Comparison of ENCODE assay signal across 8 cellular contexts in the genomic region with DNA sequence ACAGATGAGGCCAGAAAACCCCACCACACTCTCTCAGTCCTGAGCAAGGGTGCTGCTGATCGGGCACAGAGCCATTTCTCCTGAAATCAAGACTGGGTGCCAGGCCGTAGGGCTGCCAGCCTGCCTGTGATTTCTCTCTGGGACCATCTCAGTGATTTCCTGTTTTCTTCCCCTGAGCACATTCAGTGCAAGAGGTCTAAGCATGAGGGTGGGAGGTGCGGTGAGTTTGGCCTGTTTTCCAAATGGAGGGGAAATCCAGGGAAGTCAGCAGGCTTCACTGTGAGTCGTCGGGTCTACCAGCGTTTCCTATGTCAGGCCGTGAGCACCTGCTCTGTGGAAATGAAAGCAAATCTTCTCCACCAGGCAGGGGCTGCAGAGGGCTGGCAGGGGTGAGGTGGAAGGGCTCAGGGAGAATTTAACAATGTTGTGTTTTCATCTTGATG.
DNase-seq lines count a peak whose midpoint lies in the region; ATAC-seq, FAIRE-seq and TF ChIP-seq lines count a peak whose summit lies in the region.

No MANE protein-coding gene starts in this region.

- CTCF ChIA-PET in activated B cell treated with CpG ODN at 0.5 μM for 24 hours (lab: Charles Lee) (interaction anchor here (1.2 to 1.5 kb wide), 2 partner anchors 13 to 14 kb away, joined by 4 to 5 read pairs; no protein-coding TSS in a partner anchor), SK-N-SH (lab: Yijun Ruan, JAX) (no interaction called here)

- intact Hi-C loops in activated B cell treated with CpG ODN at 0.5 μM for 24 hours (cut with micrococcal nuclease) = loop anchor here (1.0 to 2.0 kb wide), 3 partner anchors 12 to 26 kb away; no protein-coding TSS in a partner anchor

- peak overlapping the region; percentile 1 for H3K4me3 ChIP-seq in effector memory CD4-positive, alpha-beta T cell (ENCODE audit: insufficient read depth, low read depth, low read length, poor library complexity, severe bottlenecking)
- H3K4me3 ChIP-seq in skeletal muscle tissue (ENCODE audit: low read length in 3 of 3) (no peak overlapping the region), SK-N-SH (ENCODE audit: low read depth in 2 of 2, low read length in 1 of 2) (no peak overlapping the region)

- H2AFZ ChIP-seq in SK-N-SH (ENCODE audit: low read depth) = no peak overlapping the region; the same call in 1 of the 2 replicates

- peak; percentile 92 for FAIRE-seq in GM12891 (lab: Jason Lieb, UNC)

- no peaks in the 10 kb centered on the region for H3K79me2 ChIP-seq in SK-N-SH (ENCODE audit: insufficient read depth)

- WGBS in SK-N-SH (ENCODE audit: low lambda C conversion rate) = 63% methylated on average over 3 of the region's 7 CpGs

- no peaks in the 10 kb centered on the region for H3K9me3 ChIP-seq in effector memory CD4-positive, alpha-beta T cell (ENCODE audit: control insufficient read depth, low read length)
- H3K9me3 ChIP-seq in skeletal muscle tissue (ENCODE audit: control insufficient read depth in 3 of 3, low read length in 3 of 3) (no peaks in the 10 kb centered on the region), SK-N-SH (peaks cover 10% of the 10 kb centered on the region; the same call in 1 of the 2 replicates)

- peak overlapping the region; percentile 71 for H3K4me3 Mint-ChIP-seq in activated B cell treated with CpG ODN at 0.5 μM for 24 hours

- peaks cover 40% of the 10 kb centered on the region for H3K36me3 Mint-ChIP-seq in activated B cell treated with CpG ODN at 0.5 μM for 24 hours (ENCODE audit: low read depth)

- H3K4me1 ChIP-seq in effector memory CD4-positive, alpha-beta T cell (ENCODE audit: control insufficient read depth, insufficient read depth, low read length, poor library complexity, severe bottlenecking) = peaks cover 3% of the 10 kb centered on the region
- peaks cover 8 to 14% (median 9%) of the 10 kb centered on the region in 3 donors for H3K4me1 ChIP-seq in skeletal muscle tissue (ENCODE audit: control insufficient read depth in 3 of 3, insufficient read depth in 3 of 3, low read length in 3 of 3)
- no peaks in the 10 kb centered on the region for H3K4me1 ChIP-seq in SK-N-SH (ENCODE audit: control insufficient read depth in 1 of 2, insufficient read depth in 2 of 2, low read depth in 1 of 2, low read length in 1 of 2)

- no peak for TF ChIP-seq RAD21 in SK-N-SH (IDR thresholded peaks at IDR 0.05; ENCODE audit: low read length)

- peaks cover 7% of the 10 kb centered on the region for H3K9me3 Mint-ChIP-seq in activated B cell treated with CpG ODN at 0.5 μM for 24 hours

- no peaks in the 10 kb centered on the region for H4K20me1 ChIP-seq in SK-N-SH (ENCODE audit: insufficient read depth)

- no peaks in the 10 kb centered on the region for H3K27me3 Mint-ChIP-seq in activated B cell treated with CpG ODN at 0.5 μM for 24 hours

- H3K9me2 ChIP-seq in SK-N-SH = no peaks in the 10 kb centered on the region

- no peak for DNase-seq in GM12891 (ENCODE audit: insufficient read length, low spot score)
- DNase-seq in activated B cell treated with CpG ODN at 0.5 μM for 24 hours = no peak
- no peak for DNase-seq in effector memory CD4-positive, alpha-beta T cell
- DNase-seq in DMS153 treated with DMSO at 0.1 percent for 48 hours (lab: John Stamatoyannopoulos, UW; ENCODE audit: unreplicated experiment) = no peak
- no peak for DNase-seq in SK-N-SH
- no peak for DNase-seq in NCI-H187 (lab: John Stamatoyannopoulos, UW)
- DNase-seq in COLO829 (ENCODE audit: low spot score) = no peak

- peaks cover 7% of the 10 kb centered on the region for H3K36me3 ChIP-seq in effector memory CD4-positive, alpha-beta T cell (ENCODE audit: control insufficient read depth, insufficient read depth, low read length)
- H3K36me3 ChIP-seq in skeletal muscle tissue (ENCODE audit: control insufficient read depth in 3 of 3, insufficient read depth in 3 of 3, low read length in 3 of 3) (no peaks in the 10 kb centered on the region), SK-N-SH (replicated peaks in 1 of 2; ENCODE audit: control insufficient read depth in 1 of 2, insufficient read depth in 2 of 2, low read length in 1 of 2) (no peaks in the 10 kb centered on the region)

- peak; percentile 39; the same call in 1 of the 2 replicates for TF ChIP-seq POLR2A in GM12891 (IDR thresholded peaks at IDR 0.05; ENCODE audit: low read depth, low read length)

- POLR2A ChIA-PET in activated B cell treated with CpG ODN at 0.5 μM for 24 hours (lab: Charles Lee) = interaction anchor here (0.9 to 4.3 kb wide), 12 partner anchors 8 to 81 kb away, joined by 3 to 51 read pairs (median 5); no protein-coding TSS in a partner anchor
- POLR2A ChIA-PET in SK-N-SH (lab: Yijun Ruan, JAX) = no interaction called here

- H3K4me2 ChIP-seq in SK-N-SH = no peak overlapping the region

- peaks cover 96% of the 10 kb centered on the region for H3K4me1 Mint-ChIP-seq in activated B cell treated with CpG ODN at 0.5 μM for 24 hours

- TF ChIP-seq CTCF in activated B cell treated with CpG ODN at 0.5 μM for 24 hours (IDR thresholded peaks at IDR 0.05) (no peak), SK-N-SH (IDR thresholded peaks at IDR 0.05) (no peak)

- H3K27me3 ChIP-seq in effector memory CD4-positive, alpha-beta T cell (replicated peaks; ENCODE audit: control insufficient read depth, insufficient read depth, low read length, poor library complexity, severe bottlenecking) = no peaks in the 10 kb centered on the region
- H3K27me3 ChIP-seq in skeletal muscle tissue (ENCODE audit: control insufficient read depth in 3 of 3, insufficient read depth in 3 of 3, low read length in 3 of 3) (no peaks in the 10 kb centered on the region), SK-N-SH (ENCODE audit: insufficient read depth) (no peaks in the 10 kb centered on the region)

- peak; percentile 16 for ATAC-seq in activated B cell treated with CpG ODN at 0.5 μM for 24 hours (ENCODE audit: low read depth)

- no peak for TF ChIP-seq EP300 in SK-N-SH (IDR thresholded peaks at IDR 0.05; ENCODE audit: borderline replicate concordance in 1 of 2, low read depth in 1 of 2, low read length in 1 of 2)

- H3K9ac ChIP-seq in skeletal muscle tissue (ENCODE audit: low read depth in 1 of 3, low read length in 3 of 3) (no peak overlapping the region), SK-N-SH (no peak overlapping the region)

- peak overlapping the region; percentile 87 for H3K27ac Mint-ChIP-seq in activated B cell treated with CpG ODN at 0.5 μM for 24 hours

- no peaks in the 10 kb centered on the region for H3F3A ChIP-seq in SK-N-SH (replicated peaks; ENCODE audit: insufficient read depth)

- peak overlapping the region; percentile 44 for H3K27ac ChIP-seq in effector memory CD4-positive, alpha-beta T cell (ENCODE audit: insufficient read depth, low read length, poor library complexity, severe bottlenecking)
- peak overlapping the region; percentile 47 for H3K27ac ChIP-seq in skeletal muscle tissue (ENCODE audit: low read depth, low read length)
- no peak overlapping the region for H3K27ac ChIP-seq in SK-N-SH (ENCODE audit: low read depth in 2 of 2, low read length in 1 of 2)

TF ChIP-seq in GM12891, 5 proteins besides CTCF, POLR2A, EP300 and RAD21:
- TF ChIP-seq POLR2AphosphoS5 (IDR thresholded peaks at IDR 0.05; ENCODE audit: low read depth, low read length) = no peak
- 0 out of 2 replicates have a peak, but pooled peaks have one; percentile 44 for TF ChIP-seq TAF1 (IDR thresholded peaks at IDR 0.05; ENCODE audit: low read depth, low read length)

TF ChIP-seq in SK-N-SH, 30 proteins besides CTCF, POLR2A, EP300 and RAD21:
- TF ChIP-seq NFIC (IDR thresholded peaks at IDR 0.05; ENCODE audit: borderline replicate concordance) (no peak), TEAD4 (IDR thresholded peaks at IDR 0.05; ENCODE audit: borderline replicate concordance, insufficient read depth) (no peak), USF1 (IDR thresholded peaks at IDR 0.05; ENCODE audit: borderline replicate concordance, low read depth) (no peak), GATA2 (CRISPR knock-in tag; IDR thresholded peaks at IDR 0.05) (no peak), YY1 (IDR thresholded peaks at IDR 0.05; ENCODE audit: low read depth) (no peak)
- TF ChIP-seq, protein P1, sequence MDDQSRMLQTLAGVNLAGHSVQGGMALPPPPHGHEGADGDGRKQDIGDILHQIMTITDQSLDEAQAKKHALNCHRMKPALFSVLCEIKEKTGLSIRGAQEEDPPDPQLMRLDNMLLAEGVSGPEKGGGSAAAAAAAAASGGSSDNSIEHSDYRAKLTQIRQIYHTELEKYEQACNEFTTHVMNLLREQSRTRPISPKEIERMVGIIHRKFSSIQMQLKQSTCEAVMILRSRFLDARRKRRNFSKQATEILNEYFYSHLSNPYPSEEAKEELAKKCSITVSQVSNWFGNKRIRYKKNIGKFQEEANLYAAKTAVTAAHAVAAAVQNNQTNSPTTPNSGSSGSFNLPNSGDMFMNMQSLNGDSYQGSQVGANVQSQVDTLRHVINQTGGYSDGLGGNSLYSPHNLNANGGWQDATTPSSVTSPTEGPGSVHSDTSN (IDR thresholded peaks at IDR 0.05) = no peak

Comparison
In these comparisons a context has a peak if more than half of its experiments do, and no peak if none do; other contexts are left out.
1. H3K27ac ChIP-seq: peak in effector memory CD4-positive, alpha-beta T cell (single experiment) and skeletal muscle tissue (single experiment); none in SK-N-SH (0 of 2).